9 cellular contexts compared by ENCODE assay signal in genomic region chr14:93648440-93649168, GRCh38.
DNase-seq lines count a peak whose midpoint lies in the region; ATAC-seq, FAIRE-seq and TF ChIP-seq lines count a peak whose summit lies in the region.
"Had no signal": no experiment of that assay in that cellular context is flagged by ENCODE, and none has a peak within 500 bp of the region (broad histone marks: within the 10 kb centered on the region; RNA-seq: fewer than 3 reads in every experiment).

No MANE protein-coding gene starts in this region.

- no peaks in the 10 kb centered on the region for H3K9me2 ChIP-seq in PC-3 (replicated peaks; ENCODE audit: low read length)

- TF ChIP-seq CTCF in PC-3 (conservative IDR thresholded peaks at IDR 0.05; ENCODE audit: low read depth, low read length) = peak; percentile 56
- TF ChIP-seq CTCF in esophagus muscularis mucosa (IDR thresholded peaks at IDR 0.05) = peak; percentile 29 to 46 (median 36)
- TF ChIP-seq CTCF in CD14-positive monocyte (IDR thresholded peaks at IDR 0.05) = no peak

- no peak overlapping the region for H3K27ac Mint-ChIP-seq in CD14-positive monocyte

- no TSS peak for BruUV-seq in PC-3 (replicated peaks; lab: Mats Ljungman, UMichigan)

- TF ChIP-seq POLR2A in GM12892 (IDR thresholded peaks at IDR 0.05; ENCODE audit: low read depth, low read length) (no peak), esophagus muscularis mucosa (IDR thresholded peaks at IDR 0.05; ENCODE audit: low read depth) (no peak)

- H3K27ac ChIP-seq in PC-3 (ENCODE audit: low read length) (no peak overlapping the region), esophagus muscularis mucosa (replicated peaks in 1 of 4) (no peak overlapping the region)

- 58% methylated on average over 5 of the region's 5 CpGs for WGBS in esophagus muscularis mucosa

- peaks cover 8 to 28% (median 14%) of the 10 kb centered on the region in 3 donors for H3K27me3 Mint-ChIP-seq in CD14-positive monocyte (ENCODE audit: low read depth in 3 of 3)

- no peaks in the 10 kb centered on the region for H3K4me1 ChIP-seq in PC-3 (ENCODE audit: insufficient read depth, low read length)
- no peaks in the 10 kb centered on the region for H3K4me1 ChIP-seq in esophagus muscularis mucosa

- intact Hi-C loops in PC-3 (cut with micrococcal nuclease) = no loop called here
- intact Hi-C loops in esophagus muscularis mucosa (cut with DNase I) = no loop called here
- intact Hi-C loops in CD14-positive monocyte (cut with micrococcal nuclease) = no loop called here

- peak; percentile 78 for ATAC-seq in PC-3
- no peak for ATAC-seq in HG02852 (IDR thresholded peaks at IDR 0.05; ENCODE audit: unreplicated experiment)

- H4K20me1 ChIP-seq in PC-3 (ENCODE audit: low read length) = no peaks in the 10 kb centered on the region

- no peaks in the 10 kb centered on the region for H3K36me3 Mint-ChIP-seq in CD14-positive monocyte

- H3K4me3 ChIP-seq in PC-3 (ENCODE audit: low read length) = no peak overlapping the region
- no peak overlapping the region for H3K4me3 ChIP-seq in esophagus muscularis mucosa

- H3F3A ChIP-seq in PC-3 (ENCODE audit: low read length, unreplicated experiment) = no peaks in the 10 kb centered on the region

- H3K9me3 ChIP-seq in PC-3 (ENCODE audit: low read length) (no peaks in the 10 kb centered on the region), esophagus muscularis mucosa (no peaks in the 10 kb centered on the region)

- no peaks in the 10 kb centered on the region for H3K36me3 ChIP-seq in PC-3 (ENCODE audit: low read depth, low read length)
- H3K36me3 ChIP-seq in esophagus muscularis mucosa = no peaks in the 10 kb centered on the region

- no peak overlapping the region for H3K9ac ChIP-seq in PC-3 (ENCODE audit: low read length)

- peak; percentile 51 for FAIRE-seq in GM12892 (lab: Jason Lieb, UNC)

- H3K9me3 Mint-ChIP-seq in CD14-positive monocyte = no peaks in the 10 kb centered on the region
- H3K9me3 Mint-ChIP-seq: central memory CD8-positive, alpha-beta T cell had no signal

- CTCF ChIA-PET in PC-3 (lab: Charles Lee) = no interaction called here

- no peak overlapping the region for H2AFZ ChIP-seq in PC-3 (ENCODE audit: low read length)

- TF ChIP-seq EP300 in esophagus muscularis mucosa (IDR thresholded peaks at IDR 0.05) = no peak

- no peak overlapping the region for H3K4me3 Mint-ChIP-seq in CD14-positive monocyte
- H3K4me3 Mint-ChIP-seq: central memory CD8-positive, alpha-beta T cell had no signal

- no peak overlapping the region for H3K4me2 ChIP-seq in PC-3 (ENCODE audit: low read length)

- DNase-seq in Ammon's horn (ENCODE audit: low spot score) (peak; percentile 12), GM12892 (ENCODE audit: insufficient read length) (no peak), PC-3 (peak; percentile 44), esophagus muscularis mucosa (ENCODE audit: extremely low spot score) (no peak), CD14-positive monocyte (ENCODE audit: low spot score) (no peak), dedifferentiated amniotic fluid mesenchymal stem cell (ENCODE audit: extremely low spot score) (no peak), T1000 (lab: John Stamatoyannopoulos, UW) (no peak)

- POLR2A ChIA-PET in PC-3 (lab: Charles Lee; ENCODE audit: unreplicated experiment) = no interaction called here

- no peaks in the 10 kb centered on the region for H3K4me1 Mint-ChIP-seq in CD14-positive monocyte
- H3K4me1 Mint-ChIP-seq: central memory CD8-positive, alpha-beta T cell had no signal

- H3K27me3 ChIP-seq in PC-3 (ENCODE audit: low read length) (peaks cover 19% of the 10 kb centered on the region), esophagus muscularis mucosa (no peaks in the 10 kb centered on the region)

- H3K79me2 ChIP-seq in PC-3 (ENCODE audit: low read length) = no peaks in the 10 kb centered on the region

Comparison
In these comparisons a context has a peak if more than half of its experiments do, and no peak if none do; other contexts are left out.
1. DNase-seq: peak in Ammon's horn (single experiment) and PC-3 (single experiment); none in GM12892 (single experiment), esophagus muscularis mucosa (single experiment), CD14-positive monocyte (single experiment), dedifferentiated amniotic fluid mesenchymal stem cell (single experiment) and T1000 (single experiment).